Comparison of ENCODE assay signal across 15 cellular contexts in the genomic region with DNA sequence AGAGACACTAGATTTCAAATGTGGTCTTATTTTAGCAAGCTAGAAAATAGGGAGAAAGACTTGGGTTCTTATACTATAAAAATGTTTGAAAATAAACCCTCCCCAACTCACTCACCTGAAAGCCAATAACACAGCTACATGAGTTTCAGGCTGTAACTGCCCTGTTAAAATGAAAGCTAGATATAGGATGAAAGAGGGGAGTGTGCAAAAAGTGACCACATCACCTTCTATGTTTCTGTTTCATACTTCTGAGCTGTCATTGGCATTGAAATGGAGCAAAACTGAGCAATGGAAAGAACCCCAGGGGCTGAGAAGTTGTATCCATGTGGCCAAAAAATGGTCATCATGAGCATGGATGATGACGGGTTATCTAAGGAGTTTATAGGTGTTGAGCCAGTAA.
A peak's percentile ranks its signal among the peaks of the same experiment; 100 is the strongest.
DNase-seq lines count a peak whose midpoint lies in the region; ATAC-seq and TF ChIP-seq lines count a peak whose summit lies in the region.
"Had no signal": no experiment of that assay in that cellular context is flagged by ENCODE, and none has a peak within 500 bp of the region (broad histone marks: within the 10 kb centered on the region; RNA-seq: fewer than 3 reads in every experiment).

No MANE protein-coding gene starts in this region.

- H3K27ac Mint-ChIP-seq in T-helper 2 cell treated with Interferon-gamma antibody and Interleukin-4, amounts not matched to agents 5 μg/mL and 100 μg/mL, for 36 hours, result no peak overlapping the region
- H3K27ac Mint-ChIP-seq: activated naive CD8-positive, alpha-beta T cell treated with anti-CD3 and anti-CD28 coated beads for 36 hours; CD8-positive, alpha-beta memory T cell had no signal

- intact Hi-C loops in left ventricle myocardium inferior (cut with micrococcal nuclease), result no loop called here
- intact Hi-C loops in sciatic nerve (cut with DNase I), result no loop called here

- H3K9me3 ChIP-seq in left ventricle myocardium inferior (replicated peaks) (peaks cover 14% of the 10 kb centered on the region), right atrium auricular region (peaks cover 0 to 6% of the 10 kb centered on the region in 2 donors)
- H3K9me3 ChIP-seq: thyroid gland had no signal

- no peaks in the 10 kb centered on the region for H3K9me3 Mint-ChIP-seq in T-helper 2 cell treated with Interferon-gamma antibody and Interleukin-4, amounts not matched to agents 5 μg/mL and 100 μg/mL, for 36 hours

- no peak for DNase-seq in left ventricle myocardium inferior
- no peak for DNase-seq in right atrium auricular region (ENCODE audit: low spot score)
- no peak for DNase-seq in NCI-H1048 (lab: John Stamatoyannopoulos, UW)
- no peak for DNase-seq in T-helper 2 cell treated with Interferon-gamma antibody and Interleukin-4, amounts not matched to agents 5 μg/mL and 100 μg/mL, for 36 hours (ENCODE audit: low spot score)
- DNase-seq in substantia nigra (lab: John Stamatoyannopoulos, UW), result no peak
- DNase-seq in sciatic nerve (ENCODE audit: low spot score), result no peak
- DNase-seq: activated naive CD8-positive, alpha-beta T cell treated with anti-CD3 and anti-CD28 coated beads for 36 hours; CD8-positive, alpha-beta memory T cell; kidney; NK-92 treated with Interleukin-12 subunit alpha and Interleukin-12 subunit beta, amount 100 ng/mL, for 24 hours; thyroid gland had no signal

- H3K27ac ChIP-seq in left ventricle myocardium inferior (replicated peaks) (peak overlapping the region; percentile 77), right atrium auricular region (peak overlapping the region in 1 of 2 donors; percentile 77), substantia nigra (ENCODE audit: low read depth, low read length, poor library complexity, severe bottlenecking) (no peak overlapping the region)
- H3K27ac ChIP-seq: parathyroid adenoma, VCaP had no signal

- TF ChIP-seq CTCF in left ventricle myocardium inferior (IDR thresholded peaks at IDR 0.05; ENCODE audit: borderline replicate concordance) (no peak), right atrium auricular region (IDR thresholded peaks at IDR 0.05) (no peak)

- peak; percentile 86 for ATAC-seq in GM21737 (IDR thresholded peaks at IDR 0.05; ENCODE audit: unreplicated experiment)
- peak; percentile 63 for ATAC-seq in HG03108 (IDR thresholded peaks at IDR 0.05; ENCODE audit: unreplicated experiment)
- no peak for ATAC-seq in sciatic nerve

- no peak overlapping the region for H3K4me3 Mint-ChIP-seq in T-helper 2 cell treated with Interferon-gamma antibody and Interleukin-4, amounts not matched to agents 5 μg/mL and 100 μg/mL, for 36 hours
- H3K4me3 Mint-ChIP-seq: activated naive CD8-positive, alpha-beta T cell treated with anti-CD3 and anti-CD28 coated beads for 36 hours; CD8-positive, alpha-beta memory T cell had no signal

- H3K4me1 Mint-ChIP-seq in T-helper 2 cell treated with Interferon-gamma antibody and Interleukin-4, amounts not matched to agents 5 μg/mL and 100 μg/mL, for 36 hours (ENCODE audit: low read depth), result no peaks in the 10 kb centered on the region
- H3K4me1 Mint-ChIP-seq: activated naive CD8-positive, alpha-beta T cell treated with anti-CD3 and anti-CD28 coated beads for 36 hours; CD8-positive, alpha-beta memory T cell had no signal

- H3K27me3 Mint-ChIP-seq in T-helper 2 cell treated with Interferon-gamma antibody and Interleukin-4, amounts not matched to agents 5 μg/mL and 100 μg/mL, for 36 hours (ENCODE audit: low read depth), result no peaks in the 10 kb centered on the region

- H3K4me1 ChIP-seq in left ventricle myocardium inferior, result peaks cover 49% of the 10 kb centered on the region
- peaks cover 0 to 33% of the 10 kb centered on the region in 2 donors for H3K4me1 ChIP-seq in right atrium auricular region
- H3K4me1 ChIP-seq: parathyroid adenoma had no signal

- no peaks in the 10 kb centered on the region for H3K36me3 Mint-ChIP-seq in T-helper 2 cell treated with Interferon-gamma antibody and Interleukin-4, amounts not matched to agents 5 μg/mL and 100 μg/mL, for 36 hours (ENCODE audit: low read depth)
- H3K36me3 Mint-ChIP-seq: activated naive CD8-positive, alpha-beta T cell treated with anti-CD3 and anti-CD28 coated beads for 36 hours; CD8-positive, alpha-beta memory T cell had no signal

- H3K36me3 ChIP-seq in left ventricle myocardium inferior, result no peaks in the 10 kb centered on the region
- no peaks in the 10 kb centered on the region for H3K36me3 ChIP-seq in right atrium auricular region
- H3K36me3 ChIP-seq: thyroid gland had no signal

- H3K27me3 ChIP-seq in left ventricle myocardium inferior (ENCODE audit: low read depth) (no peaks in the 10 kb centered on the region), right atrium auricular region (no peaks in the 10 kb centered on the region)
- H3K27me3 ChIP-seq: thyroid gland had no signal

- H3K4me3 ChIP-seq in left ventricle myocardium inferior (no peak overlapping the region), right atrium auricular region (no peak overlapping the region)
- H3K4me3 ChIP-seq: thyroid gland had no signal
